Comparison of ENCODE assay signal across 8 cellular contexts in the genomic region with DNA sequence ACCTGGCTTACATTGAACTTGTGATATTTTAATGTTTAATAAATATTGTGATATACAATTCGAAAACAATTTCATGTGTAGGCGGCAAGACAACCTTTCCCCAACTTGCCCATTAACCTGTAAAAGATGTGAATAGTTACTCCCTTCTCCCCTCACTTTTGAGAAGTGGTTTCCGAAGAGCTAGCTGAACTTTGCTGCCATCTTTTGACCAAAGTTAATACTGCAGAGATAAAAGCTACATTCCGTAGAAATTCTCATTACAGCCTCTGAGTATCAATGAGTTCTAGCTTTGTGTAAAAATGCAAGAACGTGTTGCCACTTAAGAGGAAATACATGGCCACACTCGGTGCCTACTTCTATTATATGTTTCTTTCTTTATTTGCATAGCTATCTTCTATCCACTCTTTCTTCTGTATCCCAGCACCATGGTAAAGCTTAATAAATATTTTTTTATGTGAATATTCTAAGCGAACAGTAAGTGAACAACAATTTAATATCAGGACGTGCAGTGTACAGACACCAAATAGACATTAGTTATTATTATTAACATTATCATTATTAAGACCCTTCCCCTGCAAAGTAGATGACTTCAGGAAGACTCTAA.
DNase-seq lines count a peak whose midpoint lies in the region; ATAC-seq and TF ChIP-seq lines count a peak whose summit lies in the region.

No MANE protein-coding gene starts in this region.

- no peaks in the 10 kb centered on the region for H3K9me2 ChIP-seq in OCI-LY7 (ENCODE audit: insufficient read depth, low read length)

- H3K4me1 ChIP-seq in OCI-LY7 (ENCODE audit: insufficient read depth, low read length, poor library complexity, severe bottlenecking), result no peaks in the 10 kb centered on the region

- peak; percentile 70 for DNase-seq in DMS79 (lab: John Stamatoyannopoulos, UW)
- DNase-seq in HS-5 (ENCODE audit: low read depth), result peak; percentile 5
- DNase-seq in OCI-LY7 (ENCODE audit: low spot score), result peak; percentile 49
- DNase-seq in dorsolateral prefrontal cortex, result no peak
- DNase-seq in myocyte (ENCODE audit: low read depth), result peak; percentile 70
- DNase-seq in cortex of kidney (lab: John Stamatoyannopoulos, UW), result no peak
- DNase-seq in activated CD4-positive, alpha-beta T cell treated with anti-CD3 and anti-CD28 coated beads for 1 hour, result no peak

- TF ChIP-seq CTCF in OCI-LY7 (conservative IDR thresholded peaks at IDR 0.05; ENCODE audit: low read length) (peak; percentile 87), dorsolateral prefrontal cortex (IDR thresholded peaks at IDR 0.05 in 54 of 56, conservative IDR thresholded peaks at IDR 0.05 in 2 of 56; ENCODE audit: low read depth in 1 of 56, partially characterized antibody in 56 of 56) (peak; percentile 52 to 92 (median 78))

- ATAC-seq in GM21528 (IDR thresholded peaks at IDR 0.05; ENCODE audit: low FRiP score, unreplicated experiment), result no peak

- H3K36me3 ChIP-seq in OCI-LY7 (ENCODE audit: insufficient read depth, low read length), result no peaks in the 10 kb centered on the region

- H3K4me2 ChIP-seq in OCI-LY7 (ENCODE audit: low read length), result no peak overlapping the region

- H2AFZ ChIP-seq in OCI-LY7 (ENCODE audit: low read length), result no peak overlapping the region

- BruUV-seq in OCI-LY7 (replicated peaks; lab: Mats Ljungman, UMichigan), result no TSS peak

- H4K20me1 ChIP-seq in OCI-LY7 (ENCODE audit: insufficient read depth, low read length), result no peaks in the 10 kb centered on the region

- H3K4me3 ChIP-seq in OCI-LY7 (ENCODE audit: low read depth, low read length, poor library complexity, severe bottlenecking) (no peak overlapping the region), dorsolateral prefrontal cortex (no peak overlapping the region)

- no peaks in the 10 kb centered on the region for H3K79me2 ChIP-seq in OCI-LY7 (ENCODE audit: insufficient read depth, low read depth, low read length)

- H3K27ac ChIP-seq in OCI-LY7 (ENCODE audit: low read depth, low read length, poor library complexity, severe bottlenecking) (no peak overlapping the region), dorsolateral prefrontal cortex (no peak overlapping the region)

- intact Hi-C loops in OCI-LY7 (cut with micrococcal nuclease; ENCODE audit: unreplicated experiment), result loop anchor here (5.0 to 10.0 kb wide), 2 partner anchors 610 to 1027 kb away; no protein-coding TSS in a partner anchor
- intact Hi-C loops in dorsolateral prefrontal cortex (cut with DNase I), result loop anchor here (5.0 to 10.0 kb wide), 2 partner anchors 767 to 770 kb away; no protein-coding TSS in a partner anchor

- H3K27me3 ChIP-seq in dorsolateral prefrontal cortex, result no peaks in the 10 kb centered on the region

- CTCF ChIA-PET in OCI-LY7 (lab: Charles Lee; ENCODE audit: unreplicated experiment), result interaction anchor here (0.5 to 1.2 kb wide), 2 partner anchors 17 to 70 kb away, joined by 4 to 25 read pairs; no protein-coding TSS in a partner anchor

- POLR2A ChIA-PET in OCI-LY7 (lab: Charles Lee), result no interaction called here

- no peaks in the 10 kb centered on the region for H3K9me3 ChIP-seq in OCI-LY7 (ENCODE audit: low read length)

Comparison
In these comparisons a context has a peak if more than half of its experiments do, and no peak if none do; other contexts are left out.
1. DNase-seq: peak in DMS79 (single experiment), HS-5 (single experiment), OCI-LY7 (single experiment) and myocyte (single experiment); none in dorsolateral prefrontal cortex (0 of 10), cortex of kidney (single experiment) and activated CD4-positive, alpha-beta T cell treated with anti-CD3 and anti-CD28 coated beads for 1 hour (single experiment).